Comparison of ENCODE assay signal across 24 cellular contexts in the genomic region with DNA sequence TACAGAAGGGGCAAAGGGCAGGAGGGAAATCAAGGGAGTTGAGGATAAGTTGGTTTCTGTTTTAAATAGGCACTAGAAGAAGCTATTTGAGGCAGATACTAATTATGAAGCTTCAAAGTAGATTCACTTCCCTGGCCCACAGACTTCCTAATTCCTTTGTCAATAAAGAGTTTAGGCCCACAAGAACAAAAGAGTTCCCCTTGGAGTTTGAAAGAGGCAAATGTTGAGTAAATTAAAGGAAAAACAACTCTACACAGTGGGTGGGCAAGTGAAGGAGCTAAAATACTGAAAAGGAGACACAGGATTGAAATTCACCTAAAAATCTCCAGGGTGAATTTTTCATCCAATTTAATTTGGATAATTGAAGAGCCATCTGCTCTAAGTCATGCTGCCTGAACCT.
"Had no signal": no experiment of that assay in that cellular context is flagged by ENCODE, and none has a peak within 500 bp of the region (broad histone marks: within the 10 kb centered on the region; RNA-seq: fewer than 3 reads in every experiment).

No MANE protein-coding gene starts in this region.

- H3K36me3 ChIP-seq: breast epithelium had no signal

- ATAC-seq: activated CD8-positive, alpha-beta memory T cell treated with anti-CD3 and anti-CD28 coated beads, Interleukin-2, amount 10 ng/mL, durations not matched to agents 7 days and 5 days; Right ventricle myocardium inferior had no signal

- H3K9me3 ChIP-seq: breast epithelium had no signal

- DNase-seq: activated B cell treated with CpG ODN at 0.5 μM for 24 hours; activated CD4-positive, alpha-beta T cell treated with anti-CD3 and anti-CD28 coated beads for 1 hour; activated CD4-positive, alpha-beta T cell treated with anti-CD3 and anti-CD28 coated beads, Interleukin-2, amount 10 ng/mL, durations not matched to agents 24 days and 14 days; activated CD4-positive, alpha-beta T cell treated with anti-CD3 and anti-CD28 coated beads, Interleukin-2, amount 50 U/mL, for 48 hours; activated CD8-positive, alpha-beta memory T cell treated with anti-CD3 and anti-CD28 coated beads, Interleukin-2, amount 10 ng/mL, durations not matched to agents 7 days and 5 days; activated effector memory CD4-positive, alpha-beta T cell treated with Interleukin-2 at 50 U/mL for 16 hours; activated naive CD4-positive, alpha-beta T cell; activated T-cell treated with anti-CD3 and anti-CD28 coated beads, Interleukin-2, amount 50 U/mL, for 24 hours; aorta; central memory CD4-positive, alpha-beta T cell; Kasumi-1; KBM-7; NCI-H1105 treated with DMSO at 0.1 percent for 48 hours; NCI-H1436 treated with DMSO at 0.1 percent for 48 hours; NCI-H187; NCI-H2081; NCI-H345; NCI-H510A; NCI-H748 treated with DMSO at 0.1 percent for 48 hours; RPMI8226; SW 1271 had no signal

- H3K4me1 ChIP-seq: breast epithelium had no signal

- H3K4me3 ChIP-seq: breast epithelium, SK-N-MC had no signal

- H3K27me3 ChIP-seq: breast epithelium had no signal

- H3K27ac ChIP-seq: breast epithelium, SK-N-MC had no signal
